Comparison of ENCODE assay signal across 1 cellular context in genomic region chr2:213152065-213152794, GRCh38.
TF ChIP-seq lines count a peak whose summit lies in the region.

No MANE protein-coding gene starts in this region.

TF ChIP-seq in HepG2, 621 proteins besides CTCF, POLR2A, EP300 and RAD21 (continued from another document and continues in another):
- TF ChIP-seq, protein P1, sequence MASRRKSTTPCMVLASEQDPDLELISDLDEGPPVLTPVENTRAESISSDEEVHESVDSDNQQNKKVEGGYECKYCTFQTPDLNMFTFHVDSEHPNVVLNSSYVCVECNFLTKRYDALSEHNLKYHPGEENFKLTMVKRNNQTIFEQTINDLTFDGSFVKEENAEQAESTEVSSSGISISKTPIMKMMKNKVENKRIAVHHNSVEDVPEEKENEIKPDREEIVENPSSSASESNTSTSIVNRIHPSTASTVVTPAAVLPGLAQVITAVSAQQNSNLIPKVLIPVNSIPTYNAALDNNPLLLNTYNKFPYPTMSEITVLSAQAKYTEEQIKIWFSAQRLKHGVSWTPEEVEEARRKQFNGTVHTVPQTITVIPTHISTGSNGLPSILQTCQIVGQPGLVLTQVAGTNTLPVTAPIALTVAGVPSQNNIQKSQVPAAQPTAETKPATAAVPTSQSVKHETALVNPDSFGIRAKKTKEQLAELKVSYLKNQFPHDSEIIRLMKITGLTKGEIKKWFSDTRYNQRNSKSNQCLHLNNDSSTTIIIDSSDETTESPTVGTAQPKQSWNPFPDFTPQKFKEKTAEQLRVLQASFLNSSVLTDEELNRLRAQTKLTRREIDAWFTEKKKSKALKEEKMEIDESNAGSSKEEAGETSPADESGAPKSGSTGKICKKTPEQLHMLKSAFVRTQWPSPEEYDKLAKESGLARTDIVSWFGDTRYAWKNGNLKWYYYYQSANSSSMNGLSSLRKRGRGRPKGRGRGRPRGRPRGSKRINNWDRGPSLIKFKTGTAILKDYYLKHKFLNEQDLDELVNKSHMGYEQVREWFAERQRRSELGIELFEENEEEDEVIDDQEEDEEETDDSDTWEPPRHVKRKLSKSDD (CRISPR knock-in tag; IDR thresholded peaks at IDR 0.05; ENCODE audit: low read depth) = 0 out of 2 replicates have a peak, but pooled peaks have one; percentile 0
- TF ChIP-seq TEAD3 (CRISPR knock-in tag; optimal IDR thresholded peaks at IDR 0.05; ENCODE audit: borderline replicate concordance) (no peak), NR2F6 (IDR thresholded peaks at IDR 0.05) (no peak), NR2F6 (CRISPR knock-in tag; IDR thresholded peaks at IDR 0.05) (no peak), CBX5 (CRISPR knock-in tag; IDR thresholded peaks at IDR 0.05; ENCODE audit: borderline replicate concordance) (no peak), GATAD2A (CRISPR knock-in tag; IDR thresholded peaks at IDR 0.05) (no peak; the same call in 1 of the 2 replicates), ZZZ3 (CRISPR knock-in tag; IDR thresholded peaks at IDR 0.05; ENCODE audit: borderline replicate concordance) (no peak), ZNF841 (CRISPR knock-in tag; IDR thresholded peaks at IDR 0.05; ENCODE audit: borderline replicate concordance) (no peak), TCF7 (IDR thresholded peaks at IDR 0.05; ENCODE audit: low read depth) (no peak), HNRNPK (IDR thresholded peaks at IDR 0.05; ENCODE audit: low read depth, low read length, poor library complexity, severe bottlenecking) (peak; percentile 15), CSRNP2 (CRISPR knock-in tag; conservative IDR thresholded peaks at IDR 0.05; ENCODE audit: low read depth) (no peak), IRF1 (CRISPR knock-in tag; IDR thresholded peaks at IDR 0.05; ENCODE audit: low read depth) (0 out of 2 replicates have a peak, but pooled peaks have one; percentile 67), MYC (CRISPR knock-in tag; IDR thresholded peaks at IDR 0.05; ENCODE audit: borderline replicate concordance) (0 out of 2 replicates have a peak, but pooled peaks have one; percentile 15), RNF2 (conservative IDR thresholded peaks at IDR 0.05; ENCODE audit: low read depth) (peak; percentile 81), ZNF883 (CRISPR knock-in tag; IDR thresholded peaks at IDR 0.05; ENCODE audit: not compliant biosample characterization) (peak; percentile 15), ZNF562 (CRISPR knock-in tag; IDR thresholded peaks at IDR 0.05; ENCODE audit: borderline replicate concordance) (no peak), ZNF674 (CRISPR knock-in tag; IDR thresholded peaks at IDR 0.05; ENCODE audit: low read depth) (no peak), ZNF749 (CRISPR knock-in tag; IDR thresholded peaks at IDR 0.05; ENCODE audit: borderline replicate concordance) (no peak), GABPA (IDR thresholded peaks at IDR 0.05; ENCODE audit: low read depth, low read length) (no peak), GABPA (CRISPR knock-in tag; IDR thresholded peaks at IDR 0.05; ENCODE audit: low read depth) (no peak), RBAK (CRISPR knock-in tag; IDR thresholded peaks at IDR 0.05) (no peak), ZNF30 (CRISPR knock-in tag; IDR thresholded peaks at IDR 0.05) (no peak), HOXA5 (CRISPR knock-in tag; IDR thresholded peaks at IDR 0.05) (no peak), PREB (CRISPR knock-in tag; IDR thresholded peaks at IDR 0.05) (no peak), SP140L (CRISPR knock-in tag; IDR thresholded peaks at IDR 0.05; ENCODE audit: borderline replicate concordance) (no peak), ZIK1 (CRISPR knock-in tag; IDR thresholded peaks at IDR 0.05; ENCODE audit: borderline replicate concordance, low read depth) (no peak), IKZF4 (CRISPR knock-in tag; IDR thresholded peaks at IDR 0.05; ENCODE audit: borderline replicate concordance, low read depth, not compliant biosample characterization) (no peak), SRSF9 (IDR thresholded peaks at IDR 0.05; ENCODE audit: borderline replicate concordance, insufficient read depth, low read depth, low read length, poor library complexity, severe bottlenecking) (no peak), STAG1 (CRISPR knock-in tag; IDR thresholded peaks at IDR 0.05) (peak; percentile 18; the same call in 1 of the 2 replicates), GZF1 (CRISPR knock-in tag; IDR thresholded peaks at IDR 0.05) (no peak), SALL1 (CRISPR knock-in tag; IDR thresholded peaks at IDR 0.05) (peak; percentile 42; the same call in 1 of the 2 replicates), ZNF776 (CRISPR knock-in tag; IDR thresholded peaks at IDR 0.05) (0 out of 2 replicates have a peak, but pooled peaks have one; percentile 13), CENPBD1 (CRISPR knock-in tag; IDR thresholded peaks at IDR 0.05; ENCODE audit: borderline replicate concordance, low read depth) (no peak)
- TF ChIP-seq, protein P2, sequence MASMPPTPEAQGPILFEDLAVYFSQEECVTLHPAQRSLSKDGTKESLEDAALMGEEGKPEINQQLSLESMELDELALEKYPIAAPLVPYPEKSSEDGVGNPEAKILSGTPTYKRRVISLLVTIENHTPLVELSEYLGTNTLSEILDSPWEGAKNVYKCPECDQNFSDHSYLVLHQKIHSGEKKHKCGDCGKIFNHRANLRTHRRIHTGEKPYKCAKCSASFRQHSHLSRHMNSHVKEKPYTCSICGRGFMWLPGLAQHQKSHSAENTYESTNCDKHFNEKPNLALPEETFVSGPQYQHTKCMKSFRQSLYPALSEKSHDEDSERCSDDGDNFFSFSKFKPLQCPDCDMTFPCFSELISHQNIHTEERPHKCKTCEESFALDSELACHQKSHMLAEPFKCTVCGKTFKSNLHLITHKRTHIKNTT (CRISPR knock-in tag; IDR thresholded peaks at IDR 0.05) = no peak
- TF ChIP-seq, protein P3, sequence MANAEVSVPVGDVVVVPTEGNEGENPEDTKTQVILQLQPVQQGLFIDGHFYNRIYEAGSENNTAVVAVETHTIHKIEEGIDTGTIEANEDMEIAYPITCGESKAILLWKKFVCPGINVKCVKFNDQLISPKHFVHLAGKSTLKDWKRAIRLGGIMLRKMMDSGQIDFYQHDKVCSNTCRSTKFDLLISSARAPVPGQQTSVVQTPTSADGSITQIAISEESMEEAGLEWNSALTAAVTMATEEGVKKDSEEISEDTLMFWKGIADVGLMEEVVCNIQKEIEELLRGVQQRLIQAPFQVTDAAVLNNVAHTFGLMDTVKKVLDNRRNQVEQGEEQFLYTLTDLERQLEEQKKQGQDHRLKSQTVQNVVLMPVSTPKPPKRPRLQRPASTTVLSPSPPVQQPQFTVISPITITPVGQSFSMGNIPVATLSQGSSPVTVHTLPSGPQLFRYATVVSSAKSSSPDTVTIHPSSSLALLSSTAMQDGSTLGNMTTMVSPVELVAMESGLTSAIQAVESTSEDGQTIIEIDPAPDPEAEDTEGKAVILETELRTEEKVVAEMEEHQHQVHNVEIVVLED (CRISPR knock-in tag; IDR thresholded peaks at IDR 0.05; ENCODE audit: borderline replicate concordance) = peak; percentile 58; the same call in 1 of the 2 replicates
- TF ChIP-seq, protein P4, sequence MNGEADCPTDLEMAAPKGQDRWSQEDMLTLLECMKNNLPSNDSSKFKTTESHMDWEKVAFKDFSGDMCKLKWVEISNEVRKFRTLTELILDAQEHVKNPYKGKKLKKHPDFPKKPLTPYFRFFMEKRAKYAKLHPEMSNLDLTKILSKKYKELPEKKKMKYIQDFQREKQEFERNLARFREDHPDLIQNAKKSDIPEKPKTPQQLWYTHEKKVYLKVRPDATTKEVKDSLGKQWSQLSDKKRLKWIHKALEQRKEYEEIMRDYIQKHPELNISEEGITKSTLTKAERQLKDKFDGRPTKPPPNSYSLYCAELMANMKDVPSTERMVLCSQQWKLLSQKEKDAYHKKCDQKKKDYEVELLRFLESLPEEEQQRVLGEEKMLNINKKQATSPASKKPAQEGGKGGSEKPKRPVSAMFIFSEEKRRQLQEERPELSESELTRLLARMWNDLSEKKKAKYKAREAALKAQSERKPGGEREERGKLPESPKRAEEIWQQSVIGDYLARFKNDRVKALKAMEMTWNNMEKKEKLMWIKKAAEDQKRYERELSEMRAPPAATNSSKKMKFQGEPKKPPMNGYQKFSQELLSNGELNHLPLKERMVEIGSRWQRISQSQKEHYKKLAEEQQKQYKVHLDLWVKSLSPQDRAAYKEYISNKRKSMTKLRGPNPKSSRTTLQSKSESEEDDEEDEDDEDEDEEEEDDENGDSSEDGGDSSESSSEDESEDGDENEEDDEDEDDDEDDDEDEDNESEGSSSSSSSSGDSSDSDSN (CRISPR knock-in tag; IDR thresholded peaks at IDR 0.05) = 0 out of 2 replicates have a peak, but pooled peaks have one; percentile 43
- TF ChIP-seq, protein P5, sequence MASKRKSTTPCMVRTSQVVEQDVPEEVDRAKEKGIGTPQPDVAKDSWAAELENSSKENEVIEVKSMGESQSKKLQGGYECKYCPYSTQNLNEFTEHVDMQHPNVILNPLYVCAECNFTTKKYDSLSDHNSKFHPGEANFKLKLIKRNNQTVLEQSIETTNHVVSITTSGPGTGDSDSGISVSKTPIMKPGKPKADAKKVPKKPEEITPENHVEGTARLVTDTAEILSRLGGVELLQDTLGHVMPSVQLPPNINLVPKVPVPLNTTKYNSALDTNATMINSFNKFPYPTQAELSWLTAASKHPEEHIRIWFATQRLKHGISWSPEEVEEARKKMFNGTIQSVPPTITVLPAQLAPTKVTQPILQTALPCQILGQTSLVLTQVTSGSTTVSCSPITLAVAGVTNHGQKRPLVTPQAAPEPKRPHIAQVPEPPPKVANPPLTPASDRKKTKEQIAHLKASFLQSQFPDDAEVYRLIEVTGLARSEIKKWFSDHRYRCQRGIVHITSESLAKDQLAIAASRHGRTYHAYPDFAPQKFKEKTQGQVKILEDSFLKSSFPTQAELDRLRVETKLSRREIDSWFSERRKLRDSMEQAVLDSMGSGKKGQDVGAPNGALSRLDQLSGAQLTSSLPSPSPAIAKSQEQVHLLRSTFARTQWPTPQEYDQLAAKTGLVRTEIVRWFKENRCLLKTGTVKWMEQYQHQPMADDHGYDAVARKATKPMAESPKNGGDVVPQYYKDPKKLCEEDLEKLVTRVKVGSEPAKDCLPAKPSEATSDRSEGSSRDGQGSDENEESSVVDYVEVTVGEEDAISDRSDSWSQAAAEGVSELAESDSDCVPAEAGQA (IDR thresholded peaks at IDR 0.05; ENCODE audit: low read depth) = 0 out of 2 replicates have a peak, but pooled peaks have one; percentile 20
- TF ChIP-seq, protein P5 (CRISPR knock-in tag; IDR thresholded peaks at IDR 0.05; ENCODE audit: borderline replicate concordance) = no peak
- TF ChIP-seq, protein P6, sequence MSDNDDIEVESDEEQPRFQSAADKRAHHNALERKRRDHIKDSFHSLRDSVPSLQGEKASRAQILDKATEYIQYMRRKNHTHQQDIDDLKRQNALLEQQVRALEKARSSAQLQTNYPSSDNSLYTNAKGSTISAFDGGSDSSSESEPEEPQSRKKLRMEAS (IDR thresholded peaks at IDR 0.05) = no peak; the same call in 1 of the 2 replicates
- TF ChIP-seq, protein P7, sequence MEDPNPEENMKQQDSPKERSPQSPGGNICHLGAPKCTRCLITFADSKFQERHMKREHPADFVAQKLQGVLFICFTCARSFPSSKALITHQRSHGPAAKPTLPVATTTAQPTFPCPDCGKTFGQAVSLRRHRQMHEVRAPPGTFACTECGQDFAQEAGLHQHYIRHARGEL (CRISPR knock-in tag; IDR thresholded peaks at IDR 0.05) = no peak
- TF ChIP-seq, protein P8, sequence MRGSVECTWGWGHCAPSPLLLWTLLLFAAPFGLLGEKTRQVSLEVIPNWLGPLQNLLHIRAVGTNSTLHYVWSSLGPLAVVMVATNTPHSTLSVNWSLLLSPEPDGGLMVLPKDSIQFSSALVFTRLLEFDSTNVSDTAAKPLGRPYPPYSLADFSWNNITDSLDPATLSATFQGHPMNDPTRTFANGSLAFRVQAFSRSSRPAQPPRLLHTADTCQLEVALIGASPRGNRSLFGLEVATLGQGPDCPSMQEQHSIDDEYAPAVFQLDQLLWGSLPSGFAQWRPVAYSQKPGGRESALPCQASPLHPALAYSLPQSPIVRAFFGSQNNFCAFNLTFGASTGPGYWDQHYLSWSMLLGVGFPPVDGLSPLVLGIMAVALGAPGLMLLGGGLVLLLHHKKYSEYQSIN (CRISPR knock-in tag; IDR thresholded peaks at IDR 0.05; ENCODE audit: borderline replicate concordance) = no peak
